ENCODE assay signal across 2 cellular contexts in the genomic region with DNA sequence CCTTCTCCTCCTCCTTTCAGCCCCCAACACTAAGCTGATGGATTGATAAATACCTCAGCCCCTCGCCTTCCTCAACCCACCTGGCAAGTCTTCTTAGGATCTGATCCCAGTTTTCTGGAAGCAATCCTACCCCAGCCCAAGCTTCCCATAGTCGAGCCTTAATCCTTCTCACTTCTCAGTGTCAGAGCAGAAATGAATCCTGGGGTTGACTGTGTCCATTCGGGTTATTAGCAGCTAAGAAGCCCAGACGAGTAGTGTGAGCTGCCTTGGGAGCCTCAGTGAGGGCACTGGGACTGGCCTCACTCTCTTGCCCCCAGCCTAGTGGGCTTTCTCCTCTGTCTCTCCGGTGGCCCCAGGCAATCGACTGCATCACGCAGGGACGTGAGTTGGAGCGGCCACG.
A peak's percentile ranks its signal among the peaks of the same experiment; 100 is the strongest.
TF ChIP-seq lines count a peak whose summit lies in the region.

No MANE protein-coding gene starts in this region.

TF ChIP-seq in endothelial cell of umbilical vein, 7 proteins besides CTCF, POLR2A, EP300 and RAD21:
- peak; percentile 20 for TF ChIP-seq EZH2 (IDR thresholded peaks at IDR 0.05; ENCODE audit: borderline replicate concordance, low read depth, low read length, severe bottlenecking)
- no peak for TF ChIP-seq MYC (IDR thresholded peaks at IDR 0.05; ENCODE audit: low read depth, low read length)

TF ChIP-seq in WTC11, 78 proteins besides CTCF, POLR2A, EP300 and RAD21:
- TF ChIP-seq NFATC4 (CRISPR knock-in tag; IDR thresholded peaks at IDR 0.05) (no peak), IRF1 (CRISPR knock-in tag; IDR thresholded peaks at IDR 0.05) (no peak), ESRRA (CRISPR knock-in tag; IDR thresholded peaks at IDR 0.05; ENCODE audit: borderline replicate concordance) (no peak), SMAD3 (CRISPR knock-in tag; IDR thresholded peaks at IDR 0.05; ENCODE audit: borderline replicate concordance) (no peak)
- TF ChIP-seq, protein P1, sequence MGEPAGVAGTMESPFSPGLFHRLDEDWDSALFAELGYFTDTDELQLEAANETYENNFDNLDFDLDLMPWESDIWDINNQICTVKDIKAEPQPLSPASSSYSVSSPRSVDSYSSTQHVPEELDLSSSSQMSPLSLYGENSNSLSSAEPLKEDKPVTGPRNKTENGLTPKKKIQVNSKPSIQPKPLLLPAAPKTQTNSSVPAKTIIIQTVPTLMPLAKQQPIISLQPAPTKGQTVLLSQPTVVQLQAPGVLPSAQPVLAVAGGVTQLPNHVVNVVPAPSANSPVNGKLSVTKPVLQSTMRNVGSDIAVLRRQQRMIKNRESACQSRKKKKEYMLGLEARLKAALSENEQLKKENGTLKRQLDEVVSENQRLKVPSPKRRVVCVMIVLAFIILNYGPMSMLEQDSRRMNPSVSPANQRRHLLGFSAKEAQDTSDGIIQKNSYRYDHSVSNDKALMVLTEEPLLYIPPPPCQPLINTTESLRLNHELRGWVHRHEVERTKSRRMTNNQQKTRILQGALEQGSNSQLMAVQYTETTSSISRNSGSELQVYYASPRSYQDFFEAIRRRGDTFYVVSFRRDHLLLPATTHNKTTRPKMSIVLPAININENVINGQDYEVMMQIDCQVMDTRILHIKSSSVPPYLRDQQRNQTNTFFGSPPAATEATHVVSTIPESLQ (CRISPR knock-in tag; IDR thresholded peaks at IDR 0.05): no peak
